In the genomic region with DNA sequence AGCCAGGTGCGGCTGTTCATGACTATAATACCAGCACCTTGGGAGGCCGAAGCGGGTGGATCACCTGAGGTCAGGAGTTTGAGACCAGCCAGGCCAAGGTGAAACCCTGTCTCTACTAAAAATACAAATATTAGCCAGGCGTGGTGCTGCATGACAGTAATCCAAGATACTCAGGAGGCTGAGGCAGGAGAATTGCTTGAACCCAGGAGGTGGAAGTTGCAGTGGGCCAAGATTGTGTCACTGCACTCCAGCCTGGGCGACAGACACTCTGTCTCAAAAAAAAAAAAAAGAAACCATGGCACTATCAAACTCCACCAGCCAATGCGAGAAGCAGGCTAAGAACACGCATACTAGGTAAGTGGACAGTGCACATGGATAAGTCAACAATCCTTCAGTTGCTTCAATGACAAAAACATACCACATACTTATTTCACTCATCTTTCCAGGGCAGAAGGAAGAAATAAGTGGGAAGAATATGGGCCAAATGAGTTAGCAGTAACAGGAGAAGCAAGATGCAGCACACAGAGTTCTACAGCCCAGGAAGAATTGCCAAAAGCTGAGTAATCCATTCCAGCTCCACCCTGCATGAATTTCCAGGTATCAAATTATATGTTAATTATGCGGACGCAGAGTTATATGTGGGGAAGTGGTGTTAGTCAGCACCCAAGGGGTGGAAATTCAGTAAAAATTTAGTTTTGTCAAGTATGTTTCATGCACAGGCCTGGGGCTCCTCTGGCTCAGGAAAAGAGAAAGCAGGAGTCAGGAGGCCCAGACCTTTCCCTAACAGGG, we compare ENCODE assay signal across 8 cellular contexts. TPM values are rescaled to one million over a fixed set of nuclear protein-coding genes. Genes with fewer than 3 reads are reported as not detected.
DNase-seq lines count a peak whose midpoint lies in the region; ATAC-seq and TF ChIP-seq lines count a peak whose summit lies in the region.

No MANE protein-coding gene starts in this region.

- DNase-seq in EH (ENCODE audit: low read depth) (peak; percentile 90), SK-N-SH (no peak), cardiac muscle cell (ENCODE audit: low read depth in 1 of 2, low spot score in 1 of 2) (peak in 1 of 2 donors; percentile 80), NAMALWA (ENCODE audit: low spot score) (no peak), NCI-H1694 (lab: John Stamatoyannopoulos, UW) (no peak), NCI-H526 treated with DMSO at 0.1 percent for 48 hours (lab: John Stamatoyannopoulos, UW) (no peak)

- H3K27me3 ChIP-seq in SK-N-SH (ENCODE audit: insufficient read depth) (no peaks in the 10 kb centered on the region), cardiac muscle cell (no peaks in the 10 kb centered on the region), skeletal muscle satellite cell (ENCODE audit: control insufficient read depth, insufficient read depth, low read length) (no peaks in the 10 kb centered on the region)

- H3F3A ChIP-seq in SK-N-SH (replicated peaks; ENCODE audit: insufficient read depth) = peaks cover 29% of the 10 kb centered on the region

- H3K9me3 ChIP-seq in SK-N-SH = no peaks in the 10 kb centered on the region
- H3K9me3 ChIP-seq in cardiac muscle cell (ENCODE audit: low read depth) = no peaks in the 10 kb centered on the region
- H3K9me3 ChIP-seq in skeletal muscle satellite cell (replicated peaks; ENCODE audit: low read length) = no peaks in the 10 kb centered on the region

- H3K9me2 ChIP-seq in SK-N-SH = no peaks in the 10 kb centered on the region

- H3K79me2 ChIP-seq in SK-N-SH (ENCODE audit: insufficient read depth) = peaks cover 89% of the 10 kb centered on the region

- peak overlapping the region; percentile 83 for H3K4me2 ChIP-seq in SK-N-SH
- H3K4me2 ChIP-seq in skeletal muscle satellite cell (ENCODE audit: low read length) = peak overlapping the region; percentile 82

- POLR2A ChIA-PET in SK-N-SH (lab: Yijun Ruan, JAX) = no interaction called here

- TF ChIP-seq CTCF in SK-N-SH (IDR thresholded peaks at IDR 0.05) = no peak
- TF ChIP-seq CTCF in cardiac muscle cell (IDR thresholded peaks at IDR 0.05; ENCODE audit: low read depth, low read length) = no peak

- peak in 1 of 2 experiments; percentile 28; a peak in 1 of 4 replicates for TF ChIP-seq EP300 in SK-N-SH (IDR thresholded peaks at IDR 0.05; ENCODE audit: borderline replicate concordance in 1 of 2, low read depth in 1 of 2, low read length in 1 of 2)

- H3K36me3 ChIP-seq in SK-N-SH (replicated peaks in 1 of 2; ENCODE audit: control insufficient read depth in 1 of 2, insufficient read depth in 2 of 2, low read length in 1 of 2) (no peaks in the 10 kb centered on the region), cardiac muscle cell (no peaks in the 10 kb centered on the region), skeletal muscle satellite cell (ENCODE audit: insufficient read depth, low read length) (no peaks in the 10 kb centered on the region)

- CTCF ChIA-PET in SK-N-SH (lab: Yijun Ruan, JAX) = no interaction called here

- peak overlapping the region; percentile 69 for H3K9ac ChIP-seq in SK-N-SH
- peak overlapping the region; percentile 80 for H3K9ac ChIP-seq in skeletal muscle satellite cell (ENCODE audit: low read depth, low read length)

- peak overlapping the region; percentile 67 to 95 for H3K27ac ChIP-seq in SK-N-SH (ENCODE audit: low read depth in 2 of 2, low read length in 1 of 2)
- H3K27ac ChIP-seq in cardiac muscle cell = peak overlapping the region; percentile 85

- H3K4me1 ChIP-seq in SK-N-SH (ENCODE audit: control insufficient read depth in 1 of 2, insufficient read depth in 2 of 2, low read depth in 1 of 2, low read length in 1 of 2) = peaks cover 46 to 50% of the 10 kb centered on the region in 2 experiments; a peak in 3 of 4 replicates
- H3K4me1 ChIP-seq in cardiac muscle cell (ENCODE audit: low read depth) = peaks cover 62% of the 10 kb centered on the region
- H3K4me1 ChIP-seq in skeletal muscle satellite cell (ENCODE audit: control insufficient read depth, insufficient read depth, low read length) = peaks cover 95% of the 10 kb centered on the region

- ATAC-seq in HG02642 (IDR thresholded peaks at IDR 0.05; ENCODE audit: poor library complexity, unreplicated experiment) = no peak

- H3K4me3 ChIP-seq in SK-N-SH (ENCODE audit: low read depth in 2 of 2, low read length in 1 of 2) (peak overlapping the region; percentile 33 to 58; a peak in 3 of 4 replicates), cardiac muscle cell (no peak overlapping the region), skeletal muscle satellite cell (ENCODE audit: low read length) (peak overlapping the region; percentile 54)

- no peak for TF ChIP-seq RAD21 in SK-N-SH (IDR thresholded peaks at IDR 0.05; ENCODE audit: low read length)

- WGBS in SK-N-SH (ENCODE audit: low lambda C conversion rate) = 65% methylated on average over 9 of the region's 9 CpGs

- H4K20me1 ChIP-seq in SK-N-SH (ENCODE audit: insufficient read depth) = peaks cover 11% of the 10 kb centered on the region; the same call in 1 of the 2 replicates

- H2AFZ ChIP-seq in SK-N-SH (ENCODE audit: low read depth) = no peak overlapping the region

TF ChIP-seq in SK-N-SH, 30 proteins besides CTCF, POLR2A, EP300 and RAD21:
- TF ChIP-seq, protein P1, sequence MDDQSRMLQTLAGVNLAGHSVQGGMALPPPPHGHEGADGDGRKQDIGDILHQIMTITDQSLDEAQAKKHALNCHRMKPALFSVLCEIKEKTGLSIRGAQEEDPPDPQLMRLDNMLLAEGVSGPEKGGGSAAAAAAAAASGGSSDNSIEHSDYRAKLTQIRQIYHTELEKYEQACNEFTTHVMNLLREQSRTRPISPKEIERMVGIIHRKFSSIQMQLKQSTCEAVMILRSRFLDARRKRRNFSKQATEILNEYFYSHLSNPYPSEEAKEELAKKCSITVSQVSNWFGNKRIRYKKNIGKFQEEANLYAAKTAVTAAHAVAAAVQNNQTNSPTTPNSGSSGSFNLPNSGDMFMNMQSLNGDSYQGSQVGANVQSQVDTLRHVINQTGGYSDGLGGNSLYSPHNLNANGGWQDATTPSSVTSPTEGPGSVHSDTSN (IDR thresholded peaks at IDR 0.05) = 0 out of 2 replicates have a peak, but pooled peaks have one; percentile 16
- TF ChIP-seq MEF2A (IDR thresholded peaks at IDR 0.05; ENCODE audit: borderline replicate concordance, low read depth) = 0 out of 2 replicates have a peak, but pooled peaks have one; percentile 5
- TF ChIP-seq FOSL2 (IDR thresholded peaks at IDR 0.05; ENCODE audit: borderline replicate concordance, low read depth) = peak; percentile 71
- TF ChIP-seq NFIC (IDR thresholded peaks at IDR 0.05; ENCODE audit: borderline replicate concordance) = peak; percentile 89
- TF ChIP-seq TCF12 (IDR thresholded peaks at IDR 0.05) = peak; percentile 46; the same call in 1 of the 2 replicates
- peak; percentile 70 for TF ChIP-seq JUND (IDR thresholded peaks at IDR 0.05)
- TF ChIP-seq GABPA (IDR thresholded peaks at IDR 0.05; ENCODE audit: low read depth) = no peak
- 0 out of 2 replicates have a peak, but pooled peaks have one; percentile 48 for TF ChIP-seq TEAD4 (IDR thresholded peaks at IDR 0.05; ENCODE audit: borderline replicate concordance, insufficient read depth)
- TF ChIP-seq TAF1 (IDR thresholded peaks at IDR 0.05; ENCODE audit: borderline replicate concordance, low read depth, low read length) = no peak
- no peak for TF ChIP-seq NRF1 (IDR thresholded peaks at IDR 0.05; ENCODE audit: low read depth, low read length)
- TF ChIP-seq RCOR1 (IDR thresholded peaks at IDR 0.05; ENCODE audit: low read length) = no peak

RNA-seq across cellular contexts. Expression of a gene that starts 58.5 kb away (rescaled TPM):
- polyA plus RNA-seq in SK-N-SH (2012; rRNA removed) = 1.9 and 2.0 TPM in 2 replicates
- polyA plus RNA-seq in SK-N-SH (2012; cell fraction: cytosol; rRNA removed) = 1.9 and 2.0 TPM in 2 replicates
- 4.1 and 5.0 TPM in 2 replicates for polyA plus RNA-seq in SK-N-SH (2012; cell fraction: nucleus; rRNA removed)
- 6.6 and 12.2 TPM in 2 replicates for total RNA-seq in cardiac muscle cell
- polyA plus RNA-seq in cardiac muscle cell = 6.7 and 8.4 TPM in 2 replicates
- total RNA-seq in skeletal muscle satellite cell (2012; rRNA removed) = 5.1 and 8.3 TPM in 2 replicates
